Comparison of ENCODE assay signal across 8 cellular contexts in genomic region chr12:93780886-93781285, GRCh38.
A peak's percentile ranks its signal among the peaks of the same experiment; 100 is the strongest.
DNase-seq lines count a peak whose midpoint lies in the region; ATAC-seq and TF ChIP-seq lines count a peak whose summit lies in the region.
"Not testable (repeated sequence)": the region's sequence is repeated elsewhere in the genome, so short reads cannot be mapped to it uniquely, and the experiment has no call there.

No MANE protein-coding gene starts in this region.

- H3K9me3 ChIP-seq in CD4-positive, alpha-beta T cell (ENCODE audit: control insufficient read depth, low read length); sigmoid colon; transverse colon: not testable (repeated sequence)

- H3K27me3 Mint-ChIP-seq in CD4-positive, alpha-beta T cell; activated CD8-positive, alpha-beta T cell treated with anti-CD3 and anti-CD28 coated beads for 36 hours; activated naive CD8-positive, alpha-beta T cell treated with anti-CD3 and anti-CD28 coated beads, Interleukin-2, amount 50 U/mL, for 24 hours: not testable (repeated sequence)

- H3K4me3 ChIP-seq in sigmoid colon, transverse colon: not testable (repeated sequence)

- TF ChIP-seq POLR2A in sigmoid colon (IDR thresholded peaks at IDR 0.05); transverse colon (IDR thresholded peaks at IDR 0.05): not testable (repeated sequence)

- not testable (repeated sequence) for TF ChIP-seq EP300 in sigmoid colon (IDR thresholded peaks at IDR 0.05); transverse colon (IDR thresholded peaks at IDR 0.05; ENCODE audit: low read depth)

- intact Hi-C loops in CD4-positive, alpha-beta T cell (cut with DNase I, micrococcal nuclease), result loop anchor here in 1 of 2 experiments (10.0 kb wide), 1 partner anchor 106 kb away; the partner anchor contains the start of gene CRADD
- intact Hi-C loops in activated CD8-positive, alpha-beta T cell treated with anti-CD3 and anti-CD28 coated beads for 36 hours (cut with micrococcal nuclease), result loop anchor here (5.0 kb wide), 1 partner anchor 39 kb away; no protein-coding TSS in a partner anchor
- intact Hi-C loops in sigmoid colon (cut with DNase I), result not testable (repeated sequence)
- intact Hi-C loops in transverse colon (cut with DNase I; ENCODE audit: low total_unique reads), result loop anchor here (5.0 kb wide), 1 partner anchor 36 kb away; no protein-coding TSS in a partner anchor

- not testable (repeated sequence) for ATAC-seq in CD4-positive, alpha-beta T cell (ENCODE audit: poor library complexity)
- ATAC-seq in activated CD4-positive, CD25-positive, alpha-beta regulatory T cell treated with anti-CD3 and anti-CD28 coated beads, Interleukin-2, amount 50 U/mL, for 24 hours, result peak; percentile 45 to 48
- peak; percentile 48 for ATAC-seq in activated CD8-positive, alpha-beta T cell treated with anti-CD3 and anti-CD28 coated beads for 36 hours
- ATAC-seq in activated naive CD8-positive, alpha-beta T cell treated with anti-CD3 and anti-CD28 coated beads, Interleukin-2, amount 50 U/mL, for 24 hours, result peak; percentile 66

- H3K4me3 Mint-ChIP-seq in CD4-positive, alpha-beta T cell; activated CD8-positive, alpha-beta T cell treated with anti-CD3 and anti-CD28 coated beads for 36 hours; activated naive CD8-positive, alpha-beta T cell treated with anti-CD3 and anti-CD28 coated beads, Interleukin-2, amount 50 U/mL, for 24 hours: not testable (repeated sequence)

- H3K36me3 ChIP-seq in sigmoid colon, transverse colon: not testable (repeated sequence)

- CTCF ChIA-PET in CD4-positive, alpha-beta T cell (lab: Charles Lee), result not testable (repeated sequence)
- CTCF ChIA-PET in activated CD8-positive, alpha-beta T cell treated with anti-CD3 and anti-CD28 coated beads for 36 hours (lab: Charles Lee), result interaction anchor here (0.8 to 2.1 kb wide), 4 partner anchors 14 to 321 kb away, joined by 3 to 7 read pairs (median 4); no protein-coding TSS in a partner anchor

- not testable (repeated sequence) for H3K27ac ChIP-seq in CD4-positive, alpha-beta T cell (ENCODE audit: low read depth, low read length)
- peak overlapping the region in 3 of 4 donors; percentile 79 to 89 (median 86) for H3K27ac ChIP-seq in sigmoid colon
- peak overlapping the region in 3 of 4 donors; percentile 66 to 82 (median 77) for H3K27ac ChIP-seq in transverse colon

- H3K27me3 ChIP-seq in CD4-positive, alpha-beta T cell (ENCODE audit: control insufficient read depth, insufficient read depth, low read length); sigmoid colon; transverse colon: not testable (repeated sequence)

- not testable (repeated sequence) for TF ChIP-seq CTCF in CD4-positive, alpha-beta T cell (IDR thresholded peaks at IDR 0.05); activated CD8-positive, alpha-beta T cell treated with anti-CD3 and anti-CD28 coated beads for 36 hours (IDR thresholded peaks at IDR 0.05); sigmoid colon (IDR thresholded peaks at IDR 0.05); transverse colon (IDR thresholded peaks at IDR 0.05)

- 88 to 95% methylated on average over 4 of the region's 4 CpGs for WGBS in sigmoid colon, 2 donors
- WGBS in transverse colon (ENCODE audit: low coverage in 1 of 2), 2 donors, result 83 to 94% methylated on average over 3 to 4 of the region's 4 CpGs

- H3K4me1 Mint-ChIP-seq in CD4-positive, alpha-beta T cell (ENCODE audit: low read depth), result peaks cover 57% of the 10 kb centered on the region
- peaks cover 57% of the 10 kb centered on the region for H3K4me1 Mint-ChIP-seq in activated CD8-positive, alpha-beta T cell treated with anti-CD3 and anti-CD28 coated beads for 36 hours (ENCODE audit: low read depth)
- H3K4me1 Mint-ChIP-seq in activated naive CD8-positive, alpha-beta T cell treated with anti-CD3 and anti-CD28 coated beads, Interleukin-2, amount 50 U/mL, for 24 hours, result peaks cover 71% of the 10 kb centered on the region

- peak in 2 of 10 experiments; percentile 3 to 12 for DNase-seq in CD4-positive, alpha-beta T cell
- peak; percentile 70 for DNase-seq in activated CD8-positive, alpha-beta T cell treated with anti-CD3 and anti-CD28 coated beads for 36 hours
- DNase-seq in activated effector memory CD4-positive, alpha-beta T cell treated with anti-CD3 and anti-CD28 coated beads, Interleukin-2, amount 50 U/mL, for 16 hours, result peak; percentile 70
- DNase-seq in activated naive CD8-positive, alpha-beta T cell treated with anti-CD3 and anti-CD28 coated beads, Interleukin-2, amount 50 U/mL, for 24 hours, result peak; percentile 27
- not testable (repeated sequence) for DNase-seq in sigmoid colon, transverse colon
- DNase-seq in stimulated activated CD4-positive, alpha-beta T cell treated with anti-CD3 and anti-CD28 coated beads, Interleukin-4, amount 100 ng/mL, for 24 hours, result peak; percentile 56

- in situ Hi-C loops in transverse colon (cut with MboI; ENCODE audit: low pct_ligation_motif_present in 1 of 4, low pct_unique_long_range_greater_than_20kb in 1 of 4, low sequenced_read_pairs in 3 of 4), result not testable (repeated sequence)

- H3K9me3 Mint-ChIP-seq in CD4-positive, alpha-beta T cell; activated CD8-positive, alpha-beta T cell treated with anti-CD3 and anti-CD28 coated beads for 36 hours: not testable (repeated sequence)
- peaks cover 13% of the 10 kb centered on the region for H3K9me3 Mint-ChIP-seq in activated naive CD8-positive, alpha-beta T cell treated with anti-CD3 and anti-CD28 coated beads, Interleukin-2, amount 50 U/mL, for 24 hours

- peak overlapping the region; percentile 12 for H3K27ac Mint-ChIP-seq in CD4-positive, alpha-beta T cell
- peak overlapping the region; percentile 64 for H3K27ac Mint-ChIP-seq in activated CD8-positive, alpha-beta T cell treated with anti-CD3 and anti-CD28 coated beads for 36 hours
- H3K27ac Mint-ChIP-seq in activated naive CD8-positive, alpha-beta T cell treated with anti-CD3 and anti-CD28 coated beads, Interleukin-2, amount 50 U/mL, for 24 hours, result peak overlapping the region; percentile 59

- H3K4me1 ChIP-seq in sigmoid colon (peaks cover 0 to 95% (median 82%) of the 10 kb centered on the region in 4 donors), transverse colon (peaks cover 10 to 58% (median 30%) of the 10 kb centered on the region in 4 donors)

- not testable (repeated sequence) for H3K36me3 Mint-ChIP-seq in CD4-positive, alpha-beta T cell (ENCODE audit: low read depth)
- H3K36me3 Mint-ChIP-seq in activated CD8-positive, alpha-beta T cell treated with anti-CD3 and anti-CD28 coated beads for 36 hours (ENCODE audit: low read depth), result peaks cover 24% of the 10 kb centered on the region
- H3K36me3 Mint-ChIP-seq in activated naive CD8-positive, alpha-beta T cell treated with anti-CD3 and anti-CD28 coated beads, Interleukin-2, amount 50 U/mL, for 24 hours (ENCODE audit: low read depth), result peaks cover 19% of the 10 kb centered on the region

- POLR2A ChIA-PET in CD4-positive, alpha-beta T cell (lab: Charles Lee), result not testable (repeated sequence)
- POLR2A ChIA-PET in activated CD8-positive, alpha-beta T cell treated with anti-CD3 and anti-CD28 coated beads for 36 hours (lab: Charles Lee), result interaction anchor here (1.2 kb wide), 1 partner anchor 209 kb away, joined by 3 read pairs; the partner anchor contains the start of gene SOCS2

Comparison
In these comparisons a context has a peak if more than half of its experiments do, and no peak if none do; other contexts are left out.
1. H3K27ac Mint-ChIP-seq: peak in every context shown above with its lines; median percentile 64 in activated CD8-positive, alpha-beta T cell treated with anti-CD3 and anti-CD28 coated beads for 36 hours; 59 in activated naive CD8-positive, alpha-beta T cell treated with anti-CD3 and anti-CD28 coated beads, Interleukin-2, amount 50 U/mL, for 24 hours; 12 in CD4-positive, alpha-beta T cell.